In the genomic region with DNA sequence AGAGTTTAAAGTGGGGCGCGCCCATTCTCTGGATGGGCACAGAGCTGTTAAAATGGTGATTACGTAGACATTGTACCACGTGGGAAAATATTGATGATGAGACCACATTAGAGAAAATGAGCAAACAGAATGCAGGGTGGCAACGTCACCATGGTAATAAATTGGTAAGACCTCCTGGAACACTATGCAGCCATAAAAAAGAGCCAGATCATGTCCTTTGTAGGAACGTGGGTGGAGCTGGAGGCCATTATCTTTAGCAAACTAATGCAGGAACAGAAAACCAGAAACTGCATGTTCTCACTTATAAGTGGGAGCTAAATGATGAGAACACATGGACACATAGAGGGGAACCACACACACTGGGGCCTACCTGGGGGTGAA, we compare ENCODE assay signal across 1 cellular context.
TF ChIP-seq lines count a peak whose summit lies in the region.

No MANE protein-coding gene starts in this region.

TF ChIP-seq in GM12878, 131 proteins besides CTCF, POLR2A, EP300 and RAD21 (continued from another document):
- TF ChIP-seq, protein P1, sequence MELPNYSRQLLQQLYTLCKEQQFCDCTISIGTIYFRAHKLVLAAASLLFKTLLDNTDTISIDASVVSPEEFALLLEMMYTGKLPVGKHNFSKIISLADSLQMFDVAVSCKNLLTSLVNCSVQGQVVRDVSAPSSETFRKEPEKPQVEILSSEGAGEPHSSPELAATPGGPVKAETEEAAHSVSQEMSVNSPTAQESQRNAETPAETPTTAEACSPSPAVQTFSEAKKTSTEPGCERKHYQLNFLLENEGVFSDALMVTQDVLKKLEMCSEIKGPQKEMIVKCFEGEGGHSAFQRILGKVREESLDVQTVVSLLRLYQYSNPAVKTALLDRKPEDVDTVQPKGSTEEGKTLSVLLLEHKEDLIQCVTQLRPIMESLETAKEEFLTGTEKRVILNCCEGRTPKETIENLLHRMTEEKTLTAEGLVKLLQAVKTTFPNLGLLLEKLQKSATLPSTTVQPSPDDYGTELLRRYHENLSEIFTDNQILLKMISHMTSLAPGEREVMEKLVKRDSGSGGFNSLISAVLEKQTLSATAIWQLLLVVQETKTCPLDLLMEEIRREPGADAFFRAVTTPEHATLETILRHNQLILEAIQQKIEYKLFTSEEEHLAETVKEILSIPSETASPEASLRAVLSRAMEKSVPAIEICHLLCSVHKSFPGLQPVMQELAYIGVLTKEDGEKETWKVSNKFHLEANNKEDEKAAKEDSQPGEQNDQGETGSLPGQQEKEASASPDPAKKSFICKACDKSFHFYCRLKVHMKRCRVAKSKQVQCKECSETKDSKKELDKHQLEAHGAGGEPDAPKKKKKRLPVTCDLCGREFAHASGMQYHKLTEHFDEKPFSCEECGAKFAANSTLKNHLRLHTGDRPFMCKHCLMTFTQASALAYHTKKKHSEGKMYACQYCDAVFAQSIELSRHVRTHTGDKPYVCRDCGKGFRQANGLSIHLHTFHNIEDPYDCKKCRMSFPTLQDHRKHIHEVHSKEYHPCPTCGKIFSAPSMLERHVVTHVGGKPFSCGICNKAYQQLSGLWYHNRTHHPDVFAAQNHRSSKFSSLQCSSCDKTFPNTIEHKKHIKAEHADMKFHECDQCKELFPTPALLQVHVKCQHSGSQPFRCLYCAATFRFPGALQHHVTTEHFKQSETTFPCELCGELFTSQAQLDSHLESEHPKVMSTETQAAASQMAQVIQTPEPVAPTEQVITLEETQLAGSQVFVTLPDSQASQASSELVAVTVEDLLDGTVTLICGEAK (IDR thresholded peaks at IDR 0.05; ENCODE audit: borderline replicate concordance): no peak
